In genomic region chr16:68892214-68892613, GRCh38 we compare ENCODE assay signal across 15 cellular contexts. TPM values are rescaled to one million over a fixed set of nuclear protein-coding genes. Genes with fewer than 3 reads are reported as not detected.
DNase-seq lines count a peak whose midpoint lies in the region; ATAC-seq and TF ChIP-seq lines count a peak whose summit lies in the region.
"Had no signal": no experiment of that assay in that cellular context is flagged by ENCODE, and none has a peak within 500 bp of the region (broad histone marks: within the 10 kb centered on the region; RNA-seq: fewer than 3 reads in every experiment).

No MANE protein-coding gene starts in this region.

- 0 out of 3 replicates have a peak, but pooled peaks cover 2% of the 10 kb centered on the region for H3K4me1 Mint-ChIP-seq in GM23338
- H3K4me1 Mint-ChIP-seq: B cell had no signal

- TF ChIP-seq CTCF in GM23338 (conservative IDR thresholded peaks at IDR 0.05; ENCODE audit: low read depth in 2 of 2) (no peak), WERI-Rb-1 (IDR thresholded peaks at IDR 0.05; ENCODE audit: low read depth, low read length) (no peak)

- H3K27me3 Mint-ChIP-seq in GM23338 (ENCODE audit: insufficient read depth, low read depth, poor library complexity), result no peaks in the 10 kb centered on the region
- H3K27me3 Mint-ChIP-seq: B cell; CD4-positive, CD25-positive, alpha-beta regulatory T cell; CD8-positive, alpha-beta memory T cell had no signal

- no peaks in the 10 kb centered on the region for H3K9me3 Mint-ChIP-seq in GM23338
- H3K9me3 Mint-ChIP-seq: CD4-positive, CD25-positive, alpha-beta regulatory T cell; CD8-positive, alpha-beta memory T cell had no signal

- H3K4me2 ChIP-seq in GM23338, result no peak overlapping the region
- H3K4me2 ChIP-seq: BLaER1 treated with 17β-estradiol and CSF1 and Interleukin-3, amounts not matched to agents 10 nM and 100 nM; KMS-11 had no signal

- no peaks in the 10 kb centered on the region for H3K9me3 ChIP-seq in WERI-Rb-1 (ENCODE audit: severe bottlenecking)
- H3K9me3 ChIP-seq: BLaER1 treated with 17β-estradiol and CSF1 and Interleukin-3, amounts not matched to agents 10 nM and 100 nM had no signal

- H3K27me3 ChIP-seq in GM23338 (ENCODE audit: insufficient read depth) (no peaks in the 10 kb centered on the region), WERI-Rb-1 (ENCODE audit: insufficient read depth, low read depth, severe bottlenecking) (no peaks in the 10 kb centered on the region)
- H3K27me3 ChIP-seq: BLaER1 treated with 17β-estradiol and CSF1 and Interleukin-3, amounts not matched to agents 10 nM and 100 nM had no signal

- no peaks in the 10 kb centered on the region for H3K36me3 Mint-ChIP-seq in GM23338 (ENCODE audit: low read depth)

- no peak overlapping the region for H3K4me3 Mint-ChIP-seq in GM23338
- H3K4me3 Mint-ChIP-seq: B cell; CD4-positive, CD25-positive, alpha-beta regulatory T cell; CD8-positive, alpha-beta memory T cell had no signal

- no peaks in the 10 kb centered on the region for H3K9me2 ChIP-seq in GM23338 (ENCODE audit: insufficient read depth)

- no peak overlapping the region for H3K27ac Mint-ChIP-seq in GM23338
- H3K27ac Mint-ChIP-seq: B cell; CD4-positive, CD25-positive, alpha-beta regulatory T cell had no signal

- H2AFZ ChIP-seq in GM23338, result no peak overlapping the region
- H2AFZ ChIP-seq: GM23248 had no signal

- H3K4me3 ChIP-seq in GM23338, result no peak overlapping the region
- H3K4me3 ChIP-seq in WERI-Rb-1 (ENCODE audit: low read depth, low read length), result no peak overlapping the region
- H3K4me3 ChIP-seq: BLaER1 treated with 17β-estradiol and CSF1 and Interleukin-3, amounts not matched to agents 10 nM and 100 nM; GM23248 had no signal

- DNase-seq in GM23338 (ENCODE audit: low spot score) (no peak), WERI-Rb-1 (peak; percentile 22), left lobe of liver (ENCODE audit: low spot score) (peak; percentile 79), posterior vena cava (ENCODE audit: low spot score) (no peak)
- DNase-seq: CD4-positive, CD25-positive, alpha-beta regulatory T cell; CD8-positive, alpha-beta memory T cell; COR-L47; GDM1; GM23248; HCEC 1CT had no signal

- ATAC-seq in GM23338 (no peak), left lobe of liver (peak; percentile 57), HG02973 (IDR thresholded peaks at IDR 0.05; ENCODE audit: unreplicated experiment) (no peak), GM18858 (IDR thresholded peaks at IDR 0.05; ENCODE audit: unreplicated experiment) (no peak)

- intact Hi-C loops in posterior vena cava (cut with DNase I), result no loop called here

- H3K4me1 ChIP-seq in GM23338 (ENCODE audit: insufficient read depth), result 0 out of 2 replicates have a peak, but pooled peaks cover 5% of the 10 kb centered on the region

- H3K36me3 ChIP-seq in GM23338 (ENCODE audit: insufficient read depth) (no peaks in the 10 kb centered on the region), WERI-Rb-1 (no peaks in the 10 kb centered on the region)

- H3F3A ChIP-seq in GM23338 (replicated peaks; ENCODE audit: low read depth), result 0 out of 2 replicates have a peak, but pooled peaks cover 4% of the 10 kb centered on the region

- H4K20me1 ChIP-seq in GM23338 (replicated peaks; ENCODE audit: insufficient read depth), result no peaks in the 10 kb centered on the region
- H4K20me1 ChIP-seq: BLaER1 treated with 17β-estradiol and CSF1 and Interleukin-3, amounts not matched to agents 10 nM and 100 nM had no signal

- H3K27ac ChIP-seq in GM23338 (ENCODE audit: low read depth) (peak overlapping the region; percentile 15; the same call in 1 of the 2 replicates), WERI-Rb-1 (peak overlapping the region; percentile 51)
- H3K27ac ChIP-seq: BLaER1 treated with 17β-estradiol and CSF1 and Interleukin-3, amounts not matched to agents 10 nM and 100 nM; GM23248; KMS-11 had no signal

- H3K79me2 ChIP-seq in GM23338 (replicated peaks; ENCODE audit: insufficient read depth), result no peaks in the 10 kb centered on the region

TF ChIP-seq in GM23338, 12 proteins besides CTCF, POLR2A, EP300 and RAD21 (continues in another document):
- TF ChIP-seq, protein P1, sequence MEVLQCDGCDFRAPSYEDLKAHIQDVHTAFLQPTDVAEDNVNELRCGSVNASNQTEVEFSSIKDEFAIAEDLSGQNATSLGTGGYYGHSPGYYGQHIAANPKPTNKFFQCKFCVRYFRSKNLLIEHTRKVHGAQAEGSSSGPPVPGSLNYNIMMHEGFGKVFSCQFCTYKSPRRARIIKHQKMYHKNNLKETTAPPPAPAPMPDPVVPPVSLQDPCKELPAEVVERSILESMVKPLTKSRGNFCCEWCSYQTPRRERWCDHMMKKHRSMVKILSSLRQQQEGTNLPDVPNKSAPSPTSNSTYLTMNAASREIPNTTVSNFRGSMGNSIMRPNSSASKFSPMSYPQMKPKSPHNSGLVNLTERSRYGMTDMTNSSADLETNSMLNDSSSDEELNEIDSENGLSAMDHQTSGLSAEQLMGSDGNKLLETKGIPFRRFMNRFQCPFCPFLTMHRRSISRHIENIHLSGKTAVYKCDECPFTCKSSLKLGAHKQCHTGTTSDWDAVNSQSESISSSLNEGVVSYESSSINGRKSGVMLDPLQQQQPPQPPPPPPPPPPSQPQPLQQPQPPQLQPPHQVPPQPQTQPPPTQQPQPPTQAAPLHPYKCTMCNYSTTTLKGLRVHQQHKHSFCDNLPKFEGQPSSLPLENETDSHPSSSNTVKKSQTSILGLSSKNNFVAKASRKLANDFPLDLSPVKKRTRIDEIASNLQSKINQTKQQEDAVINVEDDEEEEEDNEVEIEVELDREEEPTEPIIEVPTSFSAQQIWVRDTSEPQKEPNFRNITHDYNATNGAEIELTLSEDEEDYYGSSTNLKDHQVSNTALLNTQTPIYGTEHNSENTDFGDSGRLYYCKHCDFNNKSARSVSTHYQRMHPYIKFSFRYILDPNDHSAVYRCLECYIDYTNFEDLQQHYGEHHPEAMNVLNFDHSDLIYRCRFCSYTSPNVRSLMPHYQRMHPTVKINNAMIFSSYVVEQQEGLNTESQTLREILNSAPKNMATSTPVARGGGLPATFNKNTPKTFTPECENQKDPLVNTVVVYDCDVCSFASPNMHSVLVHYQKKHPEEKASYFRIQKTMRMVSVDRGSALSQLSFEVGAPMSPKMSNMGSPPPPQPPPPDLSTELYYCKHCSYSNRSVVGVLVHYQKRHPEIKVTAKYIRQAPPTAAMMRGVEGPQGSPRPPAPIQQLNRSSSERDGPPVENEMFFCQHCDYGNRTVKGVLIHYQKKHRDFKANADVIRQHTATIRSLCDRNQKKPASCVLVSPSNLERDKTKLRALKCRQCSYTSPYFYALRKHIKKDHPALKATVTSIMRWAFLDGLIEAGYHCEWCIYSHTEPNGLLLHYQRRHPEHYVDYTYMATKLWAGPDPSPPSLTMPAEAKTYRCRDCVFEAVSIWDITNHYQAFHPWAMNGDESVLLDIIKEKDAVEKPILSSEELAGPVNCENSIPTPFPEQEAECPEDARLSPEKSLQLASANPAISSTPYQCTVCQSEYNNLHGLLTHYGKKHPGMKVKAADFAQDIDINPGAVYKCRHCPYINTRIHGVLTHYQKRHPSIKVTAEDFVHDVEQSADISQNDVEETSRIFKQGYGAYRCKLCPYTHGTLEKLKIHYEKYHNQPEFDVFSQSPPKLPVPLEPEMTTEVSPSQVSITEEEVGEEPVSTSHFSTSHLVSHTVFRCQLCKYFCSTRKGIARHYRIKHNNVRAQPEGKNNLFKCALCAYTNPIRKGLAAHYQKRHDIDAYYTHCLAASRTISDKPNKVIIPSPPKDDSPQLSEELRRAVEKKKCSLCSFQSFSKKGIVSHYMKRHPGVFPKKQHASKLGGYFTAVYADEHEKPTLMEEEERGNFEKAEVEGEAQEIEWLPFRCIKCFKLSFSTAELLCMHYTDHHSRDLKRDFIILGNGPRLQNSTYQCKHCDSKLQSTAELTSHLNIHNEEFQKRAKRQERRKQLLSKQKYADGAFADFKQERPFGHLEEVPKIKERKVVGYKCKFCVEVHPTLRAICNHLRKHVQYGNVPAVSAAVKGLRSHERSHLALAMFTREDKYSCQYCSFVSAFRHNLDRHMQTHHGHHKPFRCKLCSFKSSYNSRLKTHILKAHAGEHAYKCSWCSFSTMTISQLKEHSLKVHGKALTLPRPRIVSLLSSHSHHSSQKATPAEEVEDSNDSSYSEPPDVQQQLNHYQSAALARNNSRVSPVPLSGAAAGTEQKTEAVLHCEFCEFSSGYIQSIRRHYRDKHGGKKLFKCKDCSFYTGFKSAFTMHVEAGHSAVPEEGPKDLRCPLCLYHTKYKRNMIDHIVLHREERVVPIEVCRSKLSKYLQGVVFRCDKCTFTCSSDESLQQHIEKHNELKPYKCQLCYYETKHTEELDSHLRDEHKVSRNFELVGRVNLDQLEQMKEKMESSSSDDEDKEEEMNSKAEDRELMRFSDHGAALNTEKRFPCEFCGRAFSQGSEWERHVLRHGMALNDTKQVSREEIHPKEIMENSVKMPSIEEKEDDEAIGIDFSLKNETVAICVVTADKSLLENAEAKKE (CRISPR knock-in tag; IDR thresholded peaks at IDR 0.05), result no peak
- TF ChIP-seq JUNB (IDR thresholded peaks at IDR 0.05; ENCODE audit: unreplicated experiment), result no peak
- no peak for TF ChIP-seq EZH2phosphoT487 (IDR thresholded peaks at IDR 0.05; ENCODE audit: unreplicated experiment)
- no peak for TF ChIP-seq ZNF114 (CRISPR knock-in tag; IDR thresholded peaks at IDR 0.05)
- no peak for TF ChIP-seq POLR2AphosphoS5 (IDR thresholded peaks at IDR 0.05; ENCODE audit: low read depth)
- TF ChIP-seq ETS1 (IDR thresholded peaks at IDR 0.05), result no peak

RNA-seq across cellular contexts. Expression of gene TANGO6, which starts 48.9 kb away (rescaled TPM):
- total RNA-seq in GM23338 (2014; rRNA removed; shearing (Covaris generic)), result 18.8 and 23.2 TPM in 2 replicates
- polyA plus RNA-seq in GM23338 (2016; fragmentation: Nextera tagmentation; extraction: Ambion mirVana), result 5.5 and 7.2 TPM in 2 replicates
- total RNA-seq in left lobe of liver (12.2 TPM), posterior vena cava (10 to 100 TPM; 16.9 to 22.2 TPM)

Comparison
In these comparisons a context has a peak if more than half of its experiments do, and no peak if none do; other contexts are left out.
1. DNase-seq: peak in WERI-Rb-1 (single experiment) and left lobe of liver (single experiment); none in GM23338 (single experiment) and posterior vena cava (single experiment).